2 cellular contexts compared by ENCODE assay signal in the genomic region with DNA sequence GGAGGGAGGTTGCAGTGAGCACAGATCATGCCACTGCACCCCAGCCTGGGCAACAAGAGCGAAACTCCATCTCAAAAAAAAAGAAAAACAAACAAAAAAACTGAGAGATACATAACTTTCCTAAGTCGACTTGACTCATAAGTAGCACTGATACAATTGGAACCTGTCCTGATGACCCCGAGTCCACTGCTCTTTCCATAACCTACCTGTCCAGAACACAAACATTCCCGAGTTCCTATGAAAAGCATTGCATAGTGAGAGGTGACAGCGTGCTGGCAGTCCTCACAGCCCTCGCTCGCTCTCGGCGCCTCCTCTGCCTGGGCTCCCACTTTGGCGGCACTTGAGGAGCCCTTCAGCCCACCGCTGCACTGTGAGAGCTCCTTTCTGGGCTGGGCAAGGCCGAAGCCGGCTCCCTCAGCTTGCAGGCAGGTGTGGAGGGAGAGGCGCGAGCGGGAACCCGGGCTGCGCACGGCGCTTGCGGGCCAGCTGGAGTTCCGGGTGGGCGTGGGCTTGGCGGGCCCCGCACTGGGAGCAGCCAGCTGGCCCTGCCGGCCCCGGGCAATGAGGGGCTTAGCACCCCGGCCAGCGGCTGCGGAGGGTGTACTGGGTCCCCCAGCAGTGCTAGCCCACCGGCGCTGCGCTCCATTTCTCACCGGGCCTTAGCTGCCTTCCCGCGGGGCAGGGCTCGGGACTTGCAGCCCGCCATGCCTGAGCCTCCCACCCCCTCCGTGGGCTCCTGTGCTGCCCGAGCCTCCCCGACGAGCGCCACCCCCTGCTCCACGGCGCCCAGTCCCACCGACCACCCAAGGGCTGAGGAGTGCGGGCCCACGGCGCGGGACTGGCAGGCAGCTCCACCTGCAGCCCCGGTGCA.
TF ChIP-seq lines count a peak whose summit lies in the region.

No MANE protein-coding gene starts in this region.

TF ChIP-seq in GM23338, 12 proteins besides CTCF, POLR2A, EP300 and RAD21:
- TF ChIP-seq POLR2AphosphoS5 (IDR thresholded peaks at IDR 0.05; ENCODE audit: low read depth) = peak; percentile 37; the same call in 1 of the 2 replicates

TF ChIP-seq in WTC11, 78 proteins besides CTCF, POLR2A, EP300 and RAD21:
- TF ChIP-seq, protein P1, sequence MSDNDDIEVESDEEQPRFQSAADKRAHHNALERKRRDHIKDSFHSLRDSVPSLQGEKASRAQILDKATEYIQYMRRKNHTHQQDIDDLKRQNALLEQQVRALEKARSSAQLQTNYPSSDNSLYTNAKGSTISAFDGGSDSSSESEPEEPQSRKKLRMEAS (CRISPR knock-in tag; IDR thresholded peaks at IDR 0.05) = 0 out of 2 replicates have a peak, but pooled peaks have one; percentile 25
